In genomic region chr12:43131304-43131703, GRCh38 we compare ENCODE assay signal across 20 cellular contexts.
DNase-seq lines count a peak whose midpoint lies in the region; ATAC-seq, FAIRE-seq and TF ChIP-seq lines count a peak whose summit lies in the region.
"Had no signal": no experiment of that assay in that cellular context is flagged by ENCODE, and none has a peak within 500 bp of the region (broad histone marks: within the 10 kb centered on the region; RNA-seq: fewer than 3 reads in every experiment).

No MANE protein-coding gene starts in this region.

- H4K5ac ChIP-seq in H9 (ENCODE audit: insufficient read length, low read depth, low read length), result no peak overlapping the region

- no peak overlapping the region for H2BK15ac ChIP-seq in H9 (ENCODE audit: low read depth, low read length)
- H2BK15ac ChIP-seq in neuronal stem cell (ENCODE audit: low read length), result no peak overlapping the region

- no peak overlapping the region for H3K4ac ChIP-seq in H9 (ENCODE audit: low read depth, low read length)
- H3K4ac ChIP-seq in neuronal stem cell (ENCODE audit: low read length), result no peak overlapping the region

- H3K27ac Mint-ChIP-seq in H9, result peak overlapping the region in 2 of 3 experiments; percentile 32 to 37; a peak in 4 of 7 replicates
- no peak overlapping the region for H3K27ac Mint-ChIP-seq in astrocyte (ENCODE audit: unreplicated experiment)
- H3K27ac Mint-ChIP-seq: CD4-positive, alpha-beta memory T cell had no signal

- ATAC-seq in GM18511 (IDR thresholded peaks at IDR 0.05; ENCODE audit: unreplicated experiment) (no peak), GM21390 (IDR thresholded peaks at IDR 0.05; ENCODE audit: unreplicated experiment) (no peak)
- ATAC-seq: HepG2 had no signal

- H4K91ac ChIP-seq in H9 (ENCODE audit: insufficient read length, low read depth, low read length) (no peak overlapping the region), neuronal stem cell (ENCODE audit: low read depth, low read length, poor library complexity) (no peak overlapping the region)

- no peak overlapping the region for H3K23ac ChIP-seq in H9 (ENCODE audit: insufficient read length, low read depth, low read length)
- H3K23ac ChIP-seq in neuronal stem cell (ENCODE audit: low read depth, low read length, poor library complexity), result no peak overlapping the region

- H3K36me3 Mint-ChIP-seq in H9 (ENCODE audit: insufficient read depth in 1 of 3, low read depth in 3 of 3) (peaks cover 2 to 14% (median 2%) of the 10 kb centered on the region in 3 experiments; a peak in 2 of 7 replicates), astrocyte (ENCODE audit: low read depth, unreplicated experiment) (no peaks in the 10 kb centered on the region)
- H3K36me3 Mint-ChIP-seq: CD4-positive, alpha-beta memory T cell had no signal

- H3K9ac ChIP-seq in H9 (ENCODE audit: extremely low read depth, insufficient read length, low read length) (no peak overlapping the region), astrocyte (ENCODE audit: low read length) (no peak overlapping the region), neuronal stem cell (ENCODE audit: low read depth, low read length, poor library complexity) (no peak overlapping the region)

- no peak overlapping the region for H3K27ac ChIP-seq in H9 (ENCODE audit: insufficient read length, low read depth, low read length)
- no peak overlapping the region for H3K27ac ChIP-seq in astrocyte (ENCODE audit: low read depth, low read length)
- no peak overlapping the region for H3K27ac ChIP-seq in neuronal stem cell (replicated peaks; ENCODE audit: low read length)

- no peak overlapping the region for H3T11ph ChIP-seq in H9 (ENCODE audit: low read length)

- H3K23me2 ChIP-seq in H9 (ENCODE audit: insufficient read length, low read depth, low read length, poor library complexity, severe bottlenecking), result no peaks in the 10 kb centered on the region

- H3K36me3 ChIP-seq in astrocyte (ENCODE audit: insufficient read depth, low read length), result no peaks in the 10 kb centered on the region
- no peaks in the 10 kb centered on the region for H3K36me3 ChIP-seq in neuronal stem cell (replicated peaks in 1 of 2; ENCODE audit: control insufficient read depth in 2 of 2, insufficient read depth in 2 of 2, low read length in 2 of 2)
- H3K36me3 ChIP-seq: BE2C had no signal

- no peak overlapping the region for H3K4me3 ChIP-seq in astrocyte (ENCODE audit: insufficient read depth, low read depth, low read length)
- no peak overlapping the region for H3K4me3 ChIP-seq in neuronal stem cell (ENCODE audit: low read length in 2 of 2)

- H2AFZ ChIP-seq in H9 (ENCODE audit: low read length) (no peak overlapping the region), astrocyte (ENCODE audit: low read depth, low read length) (no peak overlapping the region), neuronal stem cell (ENCODE audit: low read length) (no peak overlapping the region)

- no peak overlapping the region for H2BK120ac ChIP-seq in H9 (ENCODE audit: low read depth, low read length, poor library complexity, severe bottlenecking)
- H2BK120ac ChIP-seq in neuronal stem cell (ENCODE audit: low read depth, low read length), result no peak overlapping the region

- no peak overlapping the region for H2BK5ac ChIP-seq in H9 (ENCODE audit: insufficient read length, low read length)
- no peak overlapping the region for H2BK5ac ChIP-seq in neuronal stem cell (ENCODE audit: low read length)

- H3K9me3 ChIP-seq in H9 (ENCODE audit: control insufficient read depth, low read depth, low read length) (no peaks in the 10 kb centered on the region), astrocyte (ENCODE audit: insufficient read depth, low read depth, low read length) (no peaks in the 10 kb centered on the region), neuronal stem cell (replicated peaks in 1 of 2; ENCODE audit: control insufficient read depth in 2 of 2, insufficient read depth in 1 of 2, low read depth in 1 of 2, low read length in 2 of 2) (peaks cover 0 to 3% of the 10 kb centered on the region in 2 donors)
- H3K9me3 ChIP-seq: BE2C had no signal

- no peak overlapping the region for H3K14ac ChIP-seq in H9 (ENCODE audit: insufficient read depth, low read length)
- H3K14ac ChIP-seq in neuronal stem cell (ENCODE audit: low read length), result no peak overlapping the region

- WGBS in H9 (ENCODE audit: extremely low coverage, insufficient read length, low lambda C conversion rate), result no CpG with 5 or more reads among the region's 1 CpG
- WGBS in neuronal stem cell (ENCODE audit: extremely low coverage in 2 of 2, insufficient read length in 2 of 2, insufficient replicate concordance in 1 of 2), 2 donors, result no CpG with 5 or more reads among the region's 1 CpG

- H3K4me1 ChIP-seq in H9 (ENCODE audit: insufficient read depth, low read length), result no peaks in the 10 kb centered on the region
- H3K4me1 ChIP-seq in astrocyte (ENCODE audit: insufficient read depth, low read length), result no peaks in the 10 kb centered on the region
- H3K4me1 ChIP-seq in neuronal stem cell (ENCODE audit: control insufficient read depth in 2 of 2, insufficient read depth in 1 of 2, low read depth in 1 of 2, low read length in 2 of 2), result peaks cover 2 to 5% of the 10 kb centered on the region in 2 donors
- H3K4me1 ChIP-seq: BE2C had no signal

- no peak overlapping the region for H2BK12ac ChIP-seq in H9 (ENCODE audit: insufficient read length, low read depth, low read length)
- no peak overlapping the region for H2BK12ac ChIP-seq in neuronal stem cell (ENCODE audit: low read length)

- H3K9me3 Mint-ChIP-seq in H9, result peaks cover 5 to 8% of the 10 kb centered on the region in 2 experiments; a peak in 3 of 5 replicates
- peaks cover 12% of the 10 kb centered on the region for H3K9me3 Mint-ChIP-seq in astrocyte (ENCODE audit: unreplicated experiment)

- TF ChIP-seq CTCF in H9 (conservative IDR thresholded peaks at IDR 0.05) (no peak), astrocyte (IDR thresholded peaks at IDR 0.05; ENCODE audit: insufficient read depth, low read depth, low read length) (no peak)

- H3K4me3 Mint-ChIP-seq in H9 (no peak overlapping the region), astrocyte (ENCODE audit: unreplicated experiment) (no peak overlapping the region)
- H3K4me3 Mint-ChIP-seq: CD4-positive, alpha-beta memory T cell had no signal

- H4K8ac ChIP-seq in H9 (replicated peaks; ENCODE audit: insufficient read length, low read depth, low read length), result no peak overlapping the region
- no peak overlapping the region for H4K8ac ChIP-seq in neuronal stem cell (ENCODE audit: low read depth, low read length)

- H2AK5ac ChIP-seq in H9 (ENCODE audit: insufficient read length, low read length) (no peak overlapping the region), neuronal stem cell (ENCODE audit: low read depth, low read length) (no peak overlapping the region)

- H3K18ac ChIP-seq in H9 (ENCODE audit: insufficient read length, low read depth, low read length) (no peak overlapping the region), neuronal stem cell (ENCODE audit: low read length) (no peak overlapping the region)

- DNase-seq in H9 (no peak), astrocyte (ENCODE audit: low read depth) (peak; percentile 10), iPS-NIHi11 (ENCODE audit: low spot score) (peak; percentile 36), neuronal stem cell (ENCODE audit: low spot score) (peak; percentile 5), AG08396 (ENCODE audit: low spot score) (no peak)
- no peak for DNase-seq in activated naive CD4-positive, alpha-beta T cell (lab: John Stamatoyannopoulos, UW)
- DNase-seq: BE2C; CD4-positive, alpha-beta memory T cell; DMS79 treated with DMSO at 0.1 percent for 48 hours; GDM1; MV-4-11; NCI-H1417 treated with DMSO at 0.1 percent for 48 hours; NCI-H2029; NCI-H510A treated with DMSO at 0.1 percent for 48 hours; SHP77 treated with DMSO at 0.1 percent for 48 hours had no signal

- H4K20me1 ChIP-seq in H9 (ENCODE audit: control insufficient read depth, insufficient read depth, insufficient read length), result no peaks in the 10 kb centered on the region
- no peaks in the 10 kb centered on the region for H4K20me1 ChIP-seq in astrocyte (ENCODE audit: insufficient read depth, low read length)

- H3K27me3 ChIP-seq in H9 (ENCODE audit: insufficient read depth, low read length), result no peaks in the 10 kb centered on the region
- H3K27me3 ChIP-seq in astrocyte (ENCODE audit: insufficient read depth, low read length), result no peaks in the 10 kb centered on the region
- peaks cover 0 to 2% (median 0%) of the 10 kb centered on the region in 3 experiments for H3K27me3 ChIP-seq in neuronal stem cell (ENCODE audit: control insufficient read depth in 3 of 3, insufficient read depth in 3 of 3, low read depth in 1 of 3, low read length in 3 of 3)
- H3K27me3 ChIP-seq: BE2C had no signal

- peaks cover 9 to 14% of the 10 kb centered on the region in 2 experiments for H3K4me1 Mint-ChIP-seq in H9
- H3K4me1 Mint-ChIP-seq in astrocyte (ENCODE audit: low read depth, unreplicated experiment), result peaks cover 11% of the 10 kb centered on the region
- H3K4me1 Mint-ChIP-seq: CD4-positive, alpha-beta memory T cell had no signal

- H3K79me2 ChIP-seq in H9 (ENCODE audit: insufficient read depth, low read length) (no peaks in the 10 kb centered on the region), astrocyte (ENCODE audit: insufficient read depth, low read length) (no peaks in the 10 kb centered on the region)

- no peak for FAIRE-seq in astrocyte (lab: Jason Lieb, UNC)
- FAIRE-seq: GM12892, H54, HepG2 had no signal

- no peak overlapping the region for H3K4me2 ChIP-seq in H9 (ENCODE audit: insufficient read depth, insufficient read length, low read length)
- no peak overlapping the region for H3K4me2 ChIP-seq in astrocyte (ENCODE audit: low read length)
- no peak overlapping the region for H3K4me2 ChIP-seq in neuronal stem cell (ENCODE audit: insufficient read depth, low read length, poor library complexity, severe bottlenecking)

- H2BK20ac ChIP-seq in H9 (ENCODE audit: low read depth, low read length, poor library complexity, severe bottlenecking), result no peak overlapping the region

- H3K27me3 Mint-ChIP-seq in H9 (ENCODE audit: low read depth) (no peaks in the 10 kb centered on the region; the same call in 1 of the 2 replicates), astrocyte (ENCODE audit: low read depth, unreplicated experiment) (no peaks in the 10 kb centered on the region)
- H3K27me3 Mint-ChIP-seq: CD4-positive, alpha-beta memory T cell had no signal

- H3K79me1 ChIP-seq in H9 (ENCODE audit: insufficient read depth, low read depth, low read length, poor library complexity, severe bottlenecking) (no peaks in the 10 kb centered on the region), neuronal stem cell (ENCODE audit: low read depth, low read length) (no peaks in the 10 kb centered on the region)

- no peak overlapping the region for H3K56ac ChIP-seq in H9 (ENCODE audit: insufficient read length, low read depth, low read length)

Comparison
In these comparisons a context has a peak if more than half of its experiments do, and no peak if none do; other contexts are left out.
1. DNase-seq: peak in astrocyte (single experiment), iPS-NIHi11 (single experiment) and neuronal stem cell (single experiment); none in H9 (single experiment), AG08396 (single experiment) and activated naive CD4-positive, alpha-beta T cell (0 of 4).